In genomic region chr10:26879744-26880143, GRCh38 we compare ENCODE assay signal across 12 cellular contexts. TPM values are rescaled to one million over a fixed set of nuclear protein-coding genes. Genes with fewer than 3 reads are reported as not detected.
DNase-seq lines count a peak whose midpoint lies in the region; ATAC-seq, FAIRE-seq and TF ChIP-seq lines count a peak whose summit lies in the region.
"Had no signal": no experiment of that assay in that cellular context is flagged by ENCODE, and none has a peak within 500 bp of the region (broad histone marks: within the 10 kb centered on the region; RNA-seq: fewer than 3 reads in every experiment).

No MANE protein-coding gene starts in this region.

- H3K36me3 Mint-ChIP-seq in osteocyte (ENCODE audit: unreplicated experiment) (no peaks in the 10 kb centered on the region), mesothelial cell of epicardium (no peaks in the 10 kb centered on the region)
- H3K36me3 Mint-ChIP-seq in T-helper 2 cell treated with Interferon-gamma antibody and Interleukin-4, amounts not matched to agents 5 μg/mL and 100 μg/mL, for 36 hours (ENCODE audit: low read depth): no peaks in the 10 kb centered on the region
- H3K36me3 Mint-ChIP-seq: activated naive CD8-positive, alpha-beta T cell had no signal

- no peak overlapping the region for H3K4me2 ChIP-seq in SU-DHL-6 (ENCODE audit: low read depth, low read length, poor library complexity, severe bottlenecking)

- H3K27ac ChIP-seq in SU-DHL-6 (ENCODE audit: low read depth, low read length) (no peak overlapping the region), pancreas (no peak overlapping the region)
- H3K27ac ChIP-seq: thoracic aorta had no signal

- H3K27ac Mint-ChIP-seq in osteocyte (ENCODE audit: unreplicated experiment) (no peak overlapping the region), mesothelial cell of epicardium (no peak overlapping the region)
- no peak overlapping the region for H3K27ac Mint-ChIP-seq in T-helper 2 cell treated with Interferon-gamma antibody and Interleukin-4, amounts not matched to agents 5 μg/mL and 100 μg/mL, for 36 hours
- H3K27ac Mint-ChIP-seq: activated naive CD8-positive, alpha-beta T cell had no signal

- H3K79me2 ChIP-seq in SU-DHL-6 (ENCODE audit: insufficient read depth, low read length): no peaks in the 10 kb centered on the region

- peaks cover 54% of the 10 kb centered on the region for H3K27me3 Mint-ChIP-seq in osteocyte (ENCODE audit: unreplicated experiment)
- H3K27me3 Mint-ChIP-seq in mesothelial cell of epicardium (ENCODE audit: low read depth): peaks cover 32% of the 10 kb centered on the region
- peaks cover 39% of the 10 kb centered on the region for H3K27me3 Mint-ChIP-seq in T-helper 2 cell treated with Interferon-gamma antibody and Interleukin-4, amounts not matched to agents 5 μg/mL and 100 μg/mL, for 36 hours (ENCODE audit: low read depth)

- H3K27me3 ChIP-seq in SU-DHL-6 (ENCODE audit: low read length) (no peaks in the 10 kb centered on the region), pancreas (peaks cover 0 to 12% (median 0%) of the 10 kb centered on the region in 4 donors)

- H3K4me3 Mint-ChIP-seq in osteocyte (ENCODE audit: unreplicated experiment): no peak overlapping the region
- H3K4me3 Mint-ChIP-seq in mesothelial cell of epicardium: no peak overlapping the region
- H3K4me3 Mint-ChIP-seq in T-helper 2 cell treated with Interferon-gamma antibody and Interleukin-4, amounts not matched to agents 5 μg/mL and 100 μg/mL, for 36 hours: no peak overlapping the region
- H3K4me3 Mint-ChIP-seq: activated naive CD8-positive, alpha-beta T cell had no signal

- DNase-seq in NCI-H2081 (lab: John Stamatoyannopoulos, UW) (peak; percentile 5 to 50), NCI-H2081 treated with DMSO at 0.1 percent for 48 hours (lab: John Stamatoyannopoulos, UW) (no peak), NCI-H1105 treated with DMSO at 0.1 percent for 48 hours (lab: John Stamatoyannopoulos, UW) (peak; percentile 51), pancreas (peak in 4 of 6 donors; percentile 52 to 57 (median 54)), osteocyte (ENCODE audit: extremely low spot score, unreplicated experiment) (no peak), mesothelial cell of epicardium (ENCODE audit: low spot score in 2 of 2, unreplicated experiment in 2 of 2) (no peak)
- DNase-seq in T-helper 2 cell treated with Interferon-gamma antibody and Interleukin-4, amounts not matched to agents 5 μg/mL and 100 μg/mL, for 36 hours (ENCODE audit: low spot score): no peak
- DNase-seq: ACHN had no signal

- H3K4me1 Mint-ChIP-seq in osteocyte (ENCODE audit: unreplicated experiment) (no peaks in the 10 kb centered on the region), mesothelial cell of epicardium (no peaks in the 10 kb centered on the region)
- H3K4me1 Mint-ChIP-seq in T-helper 2 cell treated with Interferon-gamma antibody and Interleukin-4, amounts not matched to agents 5 μg/mL and 100 μg/mL, for 36 hours (ENCODE audit: low read depth): peaks cover 1% of the 10 kb centered on the region

- FAIRE-seq in pancreas (lab: Jason Lieb, UNC): no peak

- H3F3A ChIP-seq in SU-DHL-6 (ENCODE audit: insufficient read depth): no peaks in the 10 kb centered on the region; the same call in 1 of the 2 replicates

- ATAC-seq in pancreas: peak; percentile 82 to 95 (median 90)
- ATAC-seq: sciatic nerve had no signal

- no peaks in the 10 kb centered on the region for H4K20me1 ChIP-seq in SU-DHL-6 (ENCODE audit: low read depth, low read length)

- H3K36me3 ChIP-seq in SU-DHL-6 (ENCODE audit: low read length) (no peaks in the 10 kb centered on the region), pancreas (no peaks in the 10 kb centered on the region)
- H3K36me3 ChIP-seq: thoracic aorta had no signal

- no peak overlapping the region for H3K9ac ChIP-seq in SU-DHL-6 (ENCODE audit: low read length)

- TF ChIP-seq CTCF in SU-DHL-6 (IDR thresholded peaks at IDR 0.05; ENCODE audit: insufficient read depth, low read length, poor library complexity, severe bottlenecking) (no peak), pancreas (IDR thresholded peaks at IDR 0.05) (no peak), osteocyte (IDR thresholded peaks at IDR 0.05) (no peak), mesothelial cell of epicardium (IDR thresholded peaks at IDR 0.05; ENCODE audit: unreplicated experiment) (no peak)

- H2AFZ ChIP-seq in SU-DHL-6 (ENCODE audit: low read depth, low read length, severe bottlenecking): peak overlapping the region; percentile 76

- WGBS in pancreas, 2 donors: 10 to 13% methylated on average over 5 of the region's 5 CpGs

- no peaks in the 10 kb centered on the region for H3K9me2 ChIP-seq in SU-DHL-6 (replicated peaks; ENCODE audit: insufficient read depth, low read length)

- intact Hi-C loops in pancreas (cut with DNase I): loop anchor here in 1 of 3 donors (10.0 kb wide), 1 partner anchor 155 kb away; no protein-coding TSS in a partner anchor

- H3K4me3 ChIP-seq in SU-DHL-6 (ENCODE audit: insufficient read depth, low read length, poor library complexity, severe bottlenecking) (no peak overlapping the region), pancreas (no peak overlapping the region)
- H3K4me3 ChIP-seq: thoracic aorta had no signal

- H3K9me3 Mint-ChIP-seq in osteocyte (ENCODE audit: unreplicated experiment) (no peaks in the 10 kb centered on the region), mesothelial cell of epicardium (no peaks in the 10 kb centered on the region)
- H3K9me3 Mint-ChIP-seq in T-helper 2 cell treated with Interferon-gamma antibody and Interleukin-4, amounts not matched to agents 5 μg/mL and 100 μg/mL, for 36 hours: no peaks in the 10 kb centered on the region

- H3K9me3 ChIP-seq in SU-DHL-6 (ENCODE audit: insufficient read depth, low read length) (no peaks in the 10 kb centered on the region), pancreas (no peaks in the 10 kb centered on the region)
- H3K9me3 ChIP-seq: thoracic aorta had no signal

- no peaks in the 10 kb centered on the region for H3K4me1 ChIP-seq in pancreas

RNA-seq across cellular contexts. Expression of gene ABI1, which starts 19.0 kb away (rescaled TPM):
- total RNA-seq in pancreas: 10 to 100 TPM; 13.0 to 30.0 (median 19.2) TPM
- polyA plus RNA-seq in pancreas: 10 to 100 TPM; 13.1 to 18.1 TPM
- 62.2 and 64.1 TPM in 2 replicates for total RNA-seq in osteocyte
- 37.7 to 41.3 TPM (median 40.8 TPM) in 3 replicates for total RNA-seq in mesothelial cell of epicardium

Comparison
In these comparisons a context has a peak if more than half of its experiments do, and no peak if none do; other contexts are left out.
1. DNase-seq: peak in NCI-H2081 (2 of 2), NCI-H1105 treated with DMSO at 0.1 percent for 48 hours (single experiment) and pancreas (4 of 6); none in NCI-H2081 treated with DMSO at 0.1 percent for 48 hours (single experiment), osteocyte (single experiment), mesothelial cell of epicardium (0 of 2) and T-helper 2 cell treated with Interferon-gamma antibody and Interleukin-4, amounts not matched to agents 5 μg/mL and 100 μg/mL, for 36 hours (single experiment).